ENCODE assay signal across 1 cellular context in genomic region chr15:31293655-31294054, GRCh38.
TF ChIP-seq lines count a peak whose summit lies in the region.

No MANE protein-coding gene starts in this region.

TF ChIP-seq in HepG2, 621 proteins besides CTCF, POLR2A, EP300 and RAD21 (continued from another document and continues in another):
- peak; percentile 91 for TF ChIP-seq ZNF646 (CRISPR knock-in tag; IDR thresholded peaks at IDR 0.05)
- 0 out of 2 replicates have a peak, but pooled peaks have one; percentile 34 for TF ChIP-seq ZGPAT (CRISPR knock-in tag; IDR thresholded peaks at IDR 0.05)
- TF ChIP-seq ZNF510 (CRISPR knock-in tag; IDR thresholded peaks at IDR 0.05; ENCODE audit: low read depth), result no peak
- TF ChIP-seq ZNF281 (CRISPR knock-in tag; IDR thresholded peaks at IDR 0.05; ENCODE audit: borderline replicate concordance), result peak; percentile 75; the same call in 1 of the 2 replicates
- no peak for TF ChIP-seq NR0B2 (CRISPR knock-in tag; IDR thresholded peaks at IDR 0.05)
- TF ChIP-seq ZKSCAN8 (CRISPR knock-in tag; IDR thresholded peaks at IDR 0.05; ENCODE audit: borderline replicate concordance), result no peak
- no peak for TF ChIP-seq RERE (CRISPR knock-in tag; IDR thresholded peaks at IDR 0.05; ENCODE audit: low read depth)
- no peak for TF ChIP-seq NFATC3 (CRISPR knock-in tag; IDR thresholded peaks at IDR 0.05)
- TF ChIP-seq ZFP41 (CRISPR knock-in tag; IDR thresholded peaks at IDR 0.05; ENCODE audit: borderline replicate concordance), result no peak
- TF ChIP-seq ZNF549 (CRISPR knock-in tag; IDR thresholded peaks at IDR 0.05), result no peak
- peak; percentile 83 for TF ChIP-seq SOX5 (CRISPR knock-in tag; IDR thresholded peaks at IDR 0.05; ENCODE audit: borderline replicate concordance)
- peak; percentile 76 for TF ChIP-seq THAP11 (CRISPR knock-in tag; IDR thresholded peaks at IDR 0.05)
- TF ChIP-seq ZBTB39 (CRISPR knock-in tag; IDR thresholded peaks at IDR 0.05), result no peak
- TF ChIP-seq ZNF451 (CRISPR knock-in tag; IDR thresholded peaks at IDR 0.05), result no peak
- TF ChIP-seq CEBPG (CRISPR knock-in tag; IDR thresholded peaks at IDR 0.05), result peak; percentile 99
- no peak for TF ChIP-seq TERF1 (CRISPR knock-in tag; IDR thresholded peaks at IDR 0.05)
- no peak for TF ChIP-seq ZNF776 (CRISPR knock-in tag; IDR thresholded peaks at IDR 0.05)
- 0 out of 2 replicates have a peak, but pooled peaks have one; percentile 32 for TF ChIP-seq ELF3 (CRISPR knock-in tag; IDR thresholded peaks at IDR 0.05)
- TF ChIP-seq CENPBD1 (CRISPR knock-in tag; IDR thresholded peaks at IDR 0.05; ENCODE audit: borderline replicate concordance, low read depth), result no peak
- no peak for TF ChIP-seq ATF7-NPFF (CRISPR knock-in tag; IDR thresholded peaks at IDR 0.05; ENCODE audit: low read depth)
- TF ChIP-seq ZNF264 (CRISPR knock-in tag; IDR thresholded peaks at IDR 0.05), result no peak
- TF ChIP-seq ZNF605 (CRISPR knock-in tag; IDR thresholded peaks at IDR 0.05), result no peak
- TF ChIP-seq ZBTB34 (CRISPR knock-in tag; IDR thresholded peaks at IDR 0.05), result no peak
- TF ChIP-seq ZNF121 (CRISPR knock-in tag; IDR thresholded peaks at IDR 0.05), result no peak
- no peak for TF ChIP-seq TRIM22 (IDR thresholded peaks at IDR 0.05)
- no peak for TF ChIP-seq ZNF883 (CRISPR knock-in tag; IDR thresholded peaks at IDR 0.05; ENCODE audit: not compliant biosample characterization)
- no peak for TF ChIP-seq MYC (CRISPR knock-in tag; IDR thresholded peaks at IDR 0.05; ENCODE audit: borderline replicate concordance)
- TF ChIP-seq ZKSCAN1 (IDR thresholded peaks at IDR 0.05; ENCODE audit: low read length), result no peak
